In genomic region chr19:46639356-46640061, GRCh38 we compare ENCODE assay signal across 8 cellular contexts. TPM values are rescaled to one million over a fixed set of nuclear protein-coding genes. Genes with fewer than 3 reads are reported as not detected.
DNase-seq lines count a peak whose midpoint lies in the region; TF ChIP-seq lines count a peak whose summit lies in the region.

No MANE protein-coding gene starts in this region.

- H3K4me3 ChIP-seq in CD4-positive, alpha-beta memory T cell (ENCODE audit: low read length in 2 of 2), result peak overlapping the region; percentile 17 to 53
- H3K4me3 ChIP-seq in HEK293 (ENCODE audit: low read depth, low read length), result peak overlapping the region; percentile 51
- H3K4me3 ChIP-seq in WI38 (ENCODE audit: low read depth, low read length), result peak overlapping the region; percentile 64
- peak overlapping the region; percentile 63 for H3K4me3 ChIP-seq in left ventricle myocardium inferior
- H3K4me3 ChIP-seq in retinal pigment epithelial cell (ENCODE audit: low read length), result peak overlapping the region; percentile 33

- H3K27me3 ChIP-seq in CD4-positive, alpha-beta memory T cell (ENCODE audit: insufficient read depth, low read length), result no peaks in the 10 kb centered on the region
- peaks cover 36% of the 10 kb centered on the region for H3K27me3 ChIP-seq in left ventricle myocardium inferior (ENCODE audit: low read depth)

- peak overlapping the region; percentile 24 for H3K27ac ChIP-seq in CD4-positive, alpha-beta memory T cell (ENCODE audit: low read depth, low read length)
- H3K27ac ChIP-seq in HEK293 (ENCODE audit: extremely low read depth, low read depth, low read length) (no peak overlapping the region), left ventricle myocardium inferior (replicated peaks) (peak overlapping the region; percentile 78)

- H3K4me3 Mint-ChIP-seq in CD4-positive, alpha-beta memory T cell, result peak overlapping the region in 5 of 8 donors; percentile 51 to 57 (median 53)

- H3K9me3 ChIP-seq in CD4-positive, alpha-beta memory T cell (ENCODE audit: control insufficient read depth in 1 of 2, low read length in 2 of 2), result no peaks in the 10 kb centered on the region
- H3K9me3 ChIP-seq in HEK293 (ENCODE audit: control insufficient read depth, insufficient read depth, low read depth, low read length), result no peaks in the 10 kb centered on the region
- no peaks in the 10 kb centered on the region for H3K9me3 ChIP-seq in left ventricle myocardium inferior (replicated peaks)

- H3K36me3 ChIP-seq in CD4-positive, alpha-beta memory T cell (ENCODE audit: insufficient read depth, low read length), result no peaks in the 10 kb centered on the region
- H3K36me3 ChIP-seq in HEK293 (ENCODE audit: control insufficient read depth in 2 of 2, insufficient read depth in 1 of 2, low read length in 2 of 2) (no peaks in the 10 kb centered on the region), left ventricle myocardium inferior (no peaks in the 10 kb centered on the region)

- peaks cover 7 to 8% of the 10 kb centered on the region in 2 donors for H3K27me3 Mint-ChIP-seq in CD4-positive, alpha-beta memory T cell

- CTCF ChIA-PET in CD4-positive, alpha-beta memory T cell (lab: Charles Lee; ENCODE audit: partially characterized antibody), result interaction anchor here (0.6 to 1.1 kb wide), 4 partner anchors 23 to 229 kb away, joined by 3 read pairs; no protein-coding TSS in a partner anchor
- CTCF ChIA-PET in HEK293 (lab: Yijun Ruan, JAX), result interaction anchor here (0.6 to 1.6 kb wide), 9 partner anchors 14 to 373 kb away, joined by 3 to 8 read pairs (median 3); no protein-coding TSS in a partner anchor

- H3K4me1 ChIP-seq in CD4-positive, alpha-beta memory T cell (ENCODE audit: insufficient read depth, low read length), result peaks cover 28% of the 10 kb centered on the region
- H3K4me1 ChIP-seq in HEK293 (ENCODE audit: control insufficient read depth, insufficient read depth, low read length) (no peaks in the 10 kb centered on the region), left ventricle myocardium inferior (peaks cover 28% of the 10 kb centered on the region)

- intact Hi-C loops in CD4-positive, alpha-beta memory T cell (cut with micrococcal nuclease), result no loop called here
- intact Hi-C loops in left ventricle myocardium inferior (cut with micrococcal nuclease), result no loop called here

- DNase-seq in CD4-positive, alpha-beta memory T cell, result peak in 1 of 5 donors; percentile 50
- DNase-seq in left ventricle myocardium inferior, result peak; percentile 60
- DNase-seq in retinal pigment epithelial cell (ENCODE audit: low read depth), result no peak
- DNase-seq in DMS114 treated with DMSO at 0.1 percent for 48 hours (lab: John Stamatoyannopoulos, UW; ENCODE audit: unreplicated experiment), result no peak
- no peak for DNase-seq in NCI-H187 (lab: John Stamatoyannopoulos, UW)
- DNase-seq in NCI-H524 (lab: John Stamatoyannopoulos, UW), result no peak

- H3K4me1 Mint-ChIP-seq in CD4-positive, alpha-beta memory T cell, result peaks cover 5 to 19% (median 6%) of the 10 kb centered on the region in 4 donors

- TF ChIP-seq CTCF in HEK293 (tag by site-specific recombination; IDR thresholded peaks at IDR 0.05), result no peak
- no peak for TF ChIP-seq CTCF in WI38 (IDR thresholded peaks at IDR 0.05; ENCODE audit: low read depth, low read length)
- TF ChIP-seq CTCF in left ventricle myocardium inferior (IDR thresholded peaks at IDR 0.05; ENCODE audit: borderline replicate concordance), result no peak
- no peak for TF ChIP-seq CTCF in retinal pigment epithelial cell (conservative IDR thresholded peaks at IDR 0.05; ENCODE audit: low read depth, low read length)

- H3K9me3 Mint-ChIP-seq in CD4-positive, alpha-beta memory T cell, result no peaks in the 10 kb centered on the region

- POLR2A ChIA-PET in CD4-positive, alpha-beta memory T cell (lab: Charles Lee; ENCODE audit: partially characterized antibody), result interaction anchor here (0.6 to 1.1 kb wide), 2 partner anchors 23 to 74 kb away, joined by 3 read pairs; no protein-coding TSS in a partner anchor
- POLR2A ChIA-PET in HEK293 (lab: Yijun Ruan, JAX), result interaction anchor here (1.3 kb wide), 1 partner anchor 39 kb away, joined by 3 read pairs; no protein-coding TSS in a partner anchor

- peak overlapping the region in 1 of 7 donors; percentile 37 for H3K27ac Mint-ChIP-seq in CD4-positive, alpha-beta memory T cell

- no peaks in the 10 kb centered on the region for H3K36me3 Mint-ChIP-seq in CD4-positive, alpha-beta memory T cell

TF ChIP-seq in HEK293, 187 proteins besides CTCF, POLR2A, EP300 and RAD21 (continues in another document):
- TF ChIP-seq ZNF704 (tag by site-specific recombination; IDR thresholded peaks at IDR 0.05) (no peak), ZNF600 (tag by site-specific recombination; IDR thresholded peaks at IDR 0.05) (0 out of 2 replicates have a peak, but pooled peaks have one; percentile 44), ZSCAN30 (tag by site-specific recombination; IDR thresholded peaks at IDR 0.05) (0 out of 2 replicates have a peak, but pooled peaks have one; percentile 15), EGR2 (tag by site-specific recombination; IDR thresholded peaks at IDR 0.05; ENCODE audit: low read depth) (no peak), ZNF629 (tag by site-specific recombination; IDR thresholded peaks at IDR 0.05) (0 out of 2 replicates have a peak, but pooled peaks have one; percentile 20), IKZF3 (tag by site-specific recombination; IDR thresholded peaks at IDR 0.05) (0 out of 2 replicates have a peak, but pooled peaks have one; percentile 15), ZNF335 (tag by site-specific recombination; conservative IDR thresholded peaks at IDR 0.05) (peak; percentile 98), ZNF518A (tag by site-specific recombination; conservative IDR thresholded peaks at IDR 0.05; ENCODE audit: low read depth) (no peak)

RNA-seq across cellular contexts. Expression of gene GNG8, which starts 3.5 kb away (rescaled TPM):
- not detected for total RNA-seq in CD4-positive, alpha-beta memory T cell
- not detected for polyA plus RNA-seq in CD4-positive, alpha-beta memory T cell
- not detected for total RNA-seq in left ventricle myocardium inferior

RNA-seq across cellular contexts. Expression of gene PTGIR, which starts 14.6 kb away (rescaled TPM):
- total RNA-seq in CD4-positive, alpha-beta memory T cell, result 1 to 10 TPM; 1.0 to 1.9 TPM
- under 1 TPM; 0.11 to 0.75 TPM for polyA plus RNA-seq in CD4-positive, alpha-beta memory T cell
- total RNA-seq in left ventricle myocardium inferior, result 3.7 TPM

RNA-seq across cellular contexts. Expression of gene DACT3, which starts 21.5 kb away (rescaled TPM):
- not detected for total RNA-seq in CD4-positive, alpha-beta memory T cell
- polyA plus RNA-seq in CD4-positive, alpha-beta memory T cell, result not detected
- 18.3 TPM for total RNA-seq in left ventricle myocardium inferior

RNA-seq across cellular contexts. Expression of gene CALM3, which starts 38.4 kb away (rescaled TPM):
- total RNA-seq in CD4-positive, alpha-beta memory T cell, result 100 to 1,000 TPM; 206 to 212 TPM
- polyA plus RNA-seq in CD4-positive, alpha-beta memory T cell, result 100 to 1,000 TPM; 169 to 176 TPM
- total RNA-seq in left ventricle myocardium inferior, result 294 TPM

Comparison
In these comparisons a context has a peak if more than half of its experiments do, and no peak if none do; other contexts are left out.
1. RNA of gene DACT3, which starts 21.5 kb away (total RNA-seq): 18.3 TPM in left ventricle myocardium inferior (single experiment); not detected in CD4-positive, alpha-beta memory T cell; every median in the first group is over 10 times any median in the second.
2. Peak in every context shown above with its lines, with median percentiles within 50 percentile points of each other: H3K4me3 ChIP-seq.